ENCODE assay signal across 1 cellular context in the genomic region with DNA sequence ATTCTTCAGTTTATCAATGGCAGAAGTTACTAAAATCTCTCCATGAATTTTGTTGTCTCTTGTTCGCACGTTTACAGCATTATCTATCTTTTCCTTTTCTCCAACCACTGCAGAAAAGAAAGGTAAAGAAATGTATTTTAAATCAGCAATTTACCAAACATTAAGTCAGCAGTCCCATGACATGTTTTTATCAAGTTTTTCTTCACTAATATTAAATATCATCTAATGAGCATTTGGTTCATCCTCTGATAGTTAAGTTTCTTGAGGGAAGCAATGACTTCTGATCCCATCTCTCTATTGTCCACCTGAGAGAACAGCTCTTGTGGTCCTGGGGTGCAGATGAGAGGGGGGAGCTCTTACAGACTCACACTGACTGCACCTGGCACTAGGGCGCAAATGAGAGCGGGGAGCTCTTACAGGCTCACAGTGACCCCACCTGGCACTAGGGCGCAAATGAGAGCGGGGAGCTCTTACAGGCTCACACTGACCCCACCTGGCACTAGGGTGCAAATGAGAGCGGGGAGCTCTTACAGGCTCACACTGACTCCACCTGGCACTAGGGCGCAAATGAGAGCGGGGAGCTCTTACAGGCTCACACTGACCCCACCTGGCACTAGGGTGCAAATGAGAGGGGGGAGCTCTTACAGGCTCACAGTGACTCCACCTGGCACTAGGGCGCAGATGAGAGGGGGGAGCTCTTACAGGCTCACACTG.
TF ChIP-seq lines count a peak whose summit lies in the region.

No MANE protein-coding gene starts in this region.

TF ChIP-seq in HepG2, 621 proteins besides CTCF, POLR2A, EP300 and RAD21:
- TF ChIP-seq STAG1 (CRISPR knock-in tag; IDR thresholded peaks at IDR 0.05) (peak; percentile 60), ZBTB38 (CRISPR knock-in tag; IDR thresholded peaks at IDR 0.05) (peak; percentile 68; the same call in 1 of the 2 replicates)
- TF ChIP-seq, protein P1, sequence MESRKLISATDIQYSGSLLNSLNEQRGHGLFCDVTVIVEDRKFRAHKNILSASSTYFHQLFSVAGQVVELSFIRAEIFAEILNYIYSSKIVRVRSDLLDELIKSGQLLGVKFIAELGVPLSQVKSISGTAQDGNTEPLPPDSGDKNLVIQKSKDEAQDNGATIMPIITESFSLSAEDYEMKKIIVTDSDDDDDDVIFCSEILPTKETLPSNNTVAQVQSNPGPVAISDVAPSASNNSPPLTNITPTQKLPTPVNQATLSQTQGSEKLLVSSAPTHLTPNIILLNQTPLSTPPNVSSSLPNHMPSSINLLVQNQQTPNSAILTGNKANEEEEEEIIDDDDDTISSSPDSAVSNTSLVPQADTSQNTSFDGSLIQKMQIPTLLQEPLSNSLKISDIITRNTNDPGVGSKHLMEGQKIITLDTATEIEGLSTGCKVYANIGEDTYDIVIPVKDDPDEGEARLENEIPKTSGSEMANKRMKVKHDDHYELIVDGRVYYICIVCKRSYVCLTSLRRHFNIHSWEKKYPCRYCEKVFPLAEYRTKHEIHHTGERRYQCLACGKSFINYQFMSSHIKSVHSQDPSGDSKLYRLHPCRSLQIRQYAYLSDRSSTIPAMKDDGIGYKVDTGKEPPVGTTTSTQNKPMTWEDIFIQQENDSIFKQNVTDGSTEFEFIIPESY (CRISPR knock-in tag; IDR thresholded peaks at IDR 0.05), result peak; percentile 85
